ENCODE assay signal across 23 cellular contexts in genomic region chr9:3332802-3333201, GRCh38.
DNase-seq lines count a peak whose midpoint lies in the region; ATAC-seq, FAIRE-seq and TF ChIP-seq lines count a peak whose summit lies in the region.
"Had no signal": no experiment of that assay in that cellular context is flagged by ENCODE, and none has a peak within 500 bp of the region (broad histone marks: within the 10 kb centered on the region; RNA-seq: fewer than 3 reads in every experiment).

No MANE protein-coding gene starts in this region.

- no peak for DNase-seq in right cardiac atrium
- no peak for DNase-seq in left ventricle myocardium superior
- no peak for DNase-seq in smooth muscle cell (lab: John Stamatoyannopoulos, UW; ENCODE audit: unreplicated experiment)
- no peak for DNase-seq in globus pallidus (ENCODE audit: low spot score)
- no peak for DNase-seq in glutamatergic neuron
- DNase-seq in left lobe of liver (ENCODE audit: low spot score) = no peak
- DNase-seq: 8988T, DMS 273 treated with DMSO at 0.1 percent for 48 hours, DND-41, GF-D8, NCI-H1694 treated with DMSO at 0.1 percent for 48 hours, NCI-H2107, NCI-H2227 treated with DMSO at 0.1 percent for 48 hours, NCI-H524, PC-3, RPMI8226, SIG-M5 had no signal

- H3K9me3 ChIP-seq in right cardiac atrium (ENCODE audit: control insufficient read depth, low read length) (no peaks in the 10 kb centered on the region), smooth muscle cell (replicated peaks; ENCODE audit: low read depth) (no peaks in the 10 kb centered on the region)

- no peaks in the 10 kb centered on the region for H3K36me3 Mint-ChIP-seq in glutamatergic neuron (ENCODE audit: unreplicated experiment)

- H3K9ac ChIP-seq in smooth muscle cell (ENCODE audit: low read depth) = no peak overlapping the region

- TF ChIP-seq CTCF in smooth muscle cell (IDR thresholded peaks at IDR 0.05; ENCODE audit: borderline replicate concordance, insufficient read depth, poor library complexity, severe bottlenecking) = no peak
- no peak for TF ChIP-seq CTCF in glutamatergic neuron (IDR thresholded peaks at IDR 0.05; ENCODE audit: partially characterized antibody, unreplicated experiment)

- H3F3A ChIP-seq in smooth muscle cell (ENCODE audit: low read depth) = peaks cover 5% of the 10 kb centered on the region

- peak; percentile 41 to 54 for ATAC-seq in right cardiac atrium
- no peak for ATAC-seq in left ventricle myocardium superior
- no peak for ATAC-seq in left lobe of liver
- ATAC-seq: GM12878, GM23338, K562, PC-3 had no signal

- no peaks in the 10 kb centered on the region for H3K27me3 Mint-ChIP-seq in glutamatergic neuron (ENCODE audit: unreplicated experiment)
- H3K27me3 Mint-ChIP-seq: B cell had no signal

- H3K4me3 Mint-ChIP-seq in glutamatergic neuron (ENCODE audit: unreplicated experiment) = no peak overlapping the region
- H3K4me3 Mint-ChIP-seq: B cell, GM23338 had no signal

- 63% methylated on average over 2 of the region's 2 CpGs for WGBS in right cardiac atrium
- 52% methylated on average over 2 of the region's 2 CpGs for WGBS in smooth muscle cell (ENCODE audit: low lambda C conversion rate)

- H3K4me3 ChIP-seq in right cardiac atrium (ENCODE audit: low read length) = no peak overlapping the region
- H3K4me3 ChIP-seq in smooth muscle cell = no peak overlapping the region
- H3K4me3 ChIP-seq: GM12878, GM23338, K562 had no signal

- no peaks in the 10 kb centered on the region for H3K4me1 Mint-ChIP-seq in glutamatergic neuron (ENCODE audit: low read depth, unreplicated experiment)
- H3K4me1 Mint-ChIP-seq: B cell, GM23338 had no signal

- H3K27ac ChIP-seq in right cardiac atrium (ENCODE audit: low read length) (no peak overlapping the region), smooth muscle cell (ENCODE audit: low read depth) (peak overlapping the region; percentile 43)

- peaks cover 4% of the 10 kb centered on the region for H3K79me2 ChIP-seq in smooth muscle cell (ENCODE audit: low read depth)

- H3K27me3 ChIP-seq in right cardiac atrium (ENCODE audit: control insufficient read depth, insufficient read depth) (no peaks in the 10 kb centered on the region), smooth muscle cell (ENCODE audit: low read depth) (no peaks in the 10 kb centered on the region)

- intact Hi-C loops in right cardiac atrium (cut with DNase I) (no loop called here), left ventricle myocardium superior (cut with micrococcal nuclease) (no loop called here)

- no peaks in the 10 kb centered on the region for H3K36me3 ChIP-seq in smooth muscle cell (ENCODE audit: low read depth)

- H4K20me1 ChIP-seq in smooth muscle cell (ENCODE audit: low read depth) = no peaks in the 10 kb centered on the region

- FAIRE-seq in endometrium (lab: Jason Lieb, UNC) (peak; percentile 33), islet of Langerhans (lab: Jason Lieb, UNC) (peak; percentile 47)
- FAIRE-seq: K562 had no signal

- H3K4me2 ChIP-seq in smooth muscle cell = peak overlapping the region; percentile 29
- H3K4me2 ChIP-seq: GM23338 had no signal

- no peaks in the 10 kb centered on the region for H3K9me3 Mint-ChIP-seq in glutamatergic neuron (ENCODE audit: unreplicated experiment)
- H3K9me3 Mint-ChIP-seq: GM23338 had no signal

- H3K27ac Mint-ChIP-seq in glutamatergic neuron (ENCODE audit: unreplicated experiment) = no peak overlapping the region
- H3K27ac Mint-ChIP-seq: B cell, GM23338 had no signal

- H3K4me1 ChIP-seq in right cardiac atrium (ENCODE audit: control insufficient read depth, insufficient read depth, low read length) (peaks cover 1% of the 10 kb centered on the region), smooth muscle cell (ENCODE audit: low read depth) (peaks cover 15% of the 10 kb centered on the region)

- H2AFZ ChIP-seq in smooth muscle cell (ENCODE audit: low read depth) = no peak overlapping the region
- H2AFZ ChIP-seq: GM23338 had no signal

Comparison
In these comparisons a context has a peak if more than half of its experiments do, and no peak if none do; other contexts are left out.
1. ATAC-seq: peak in right cardiac atrium (2 of 2); none in left ventricle myocardium superior (single experiment) and left lobe of liver (single experiment).